Comparison of ENCODE assay signal across 25 cellular contexts in genomic region chr13:79361299-79361698, GRCh38. TPM values are rescaled to one million over a fixed set of nuclear protein-coding genes. Genes with fewer than 3 reads are reported as not detected.
DNase-seq lines count a peak whose midpoint lies in the region; ATAC-seq and TF ChIP-seq lines count a peak whose summit lies in the region.
"Had no signal": no experiment of that assay in that cellular context is flagged by ENCODE, and none has a peak within 500 bp of the region (broad histone marks: within the 10 kb centered on the region; RNA-seq: fewer than 3 reads in every experiment).

No MANE protein-coding gene starts in this region.

- no peaks in the 10 kb centered on the region for H3K9me3 ChIP-seq in CD4-positive, alpha-beta T cell (ENCODE audit: control insufficient read depth, low read length)
- H3K9me3 ChIP-seq: HAP-1, testis, vagina had no signal

- H3K4me3 Mint-ChIP-seq in CD4-positive, alpha-beta T cell: no peak overlapping the region
- H3K4me3 Mint-ChIP-seq in Calu3 (ENCODE audit: low read depth, unreplicated experiment): no peak overlapping the region
- no peak overlapping the region for H3K4me3 Mint-ChIP-seq in nephron progenitor cell

- peaks cover 93% of the 10 kb centered on the region for H3K36me3 Mint-ChIP-seq in CD4-positive, alpha-beta T cell (ENCODE audit: low read depth)
- H3K36me3 Mint-ChIP-seq in Calu3 (ENCODE audit: insufficient read depth, unreplicated experiment) (no peaks in the 10 kb centered on the region), nephron progenitor cell (ENCODE audit: low read depth) (peaks cover 67% of the 10 kb centered on the region)

- no peak for ATAC-seq in CD4-positive, alpha-beta T cell (ENCODE audit: poor library complexity)

- intact Hi-C loops in CD4-positive, alpha-beta T cell (cut with DNase I, micrococcal nuclease): no loop called here
- intact Hi-C loops in Calu3 (cut with micrococcal nuclease; ENCODE audit: unreplicated experiment): no loop called here

- POLR2A ChIA-PET in CD4-positive, alpha-beta T cell (lab: Charles Lee): interaction anchor here (0.6 kb wide), 1 partner anchor 59 kb away, joined by 4 read pairs; no protein-coding TSS in a partner anchor
- POLR2A ChIA-PET in RWPE1 (lab: Yijun Ruan, JAX; ENCODE audit: low non-redundant PET): no interaction called here

- no peaks in the 10 kb centered on the region for H3K27me3 ChIP-seq in CD4-positive, alpha-beta T cell (ENCODE audit: control insufficient read depth, insufficient read depth, low read length)
- H3K27me3 ChIP-seq: testis, vagina had no signal

- no peaks in the 10 kb centered on the region for H3K9me3 Mint-ChIP-seq in CD4-positive, alpha-beta T cell
- H3K9me3 Mint-ChIP-seq in Calu3 (ENCODE audit: low read depth, unreplicated experiment): no peaks in the 10 kb centered on the region
- no peaks in the 10 kb centered on the region for H3K9me3 Mint-ChIP-seq in nephron progenitor cell

- CTCF ChIA-PET in CD4-positive, alpha-beta T cell (lab: Charles Lee): no interaction called here
- CTCF ChIA-PET in Calu3 (lab: Charles Lee) (no interaction called here), RWPE1 (lab: Yijun Ruan, JAX) (interaction anchor here (0.7 kb wide), 1 partner anchor 190 kb away, joined by 4 read pairs; no protein-coding TSS in a partner anchor)

- H3K27me3 Mint-ChIP-seq in CD4-positive, alpha-beta T cell: no peaks in the 10 kb centered on the region
- no peaks in the 10 kb centered on the region for H3K27me3 Mint-ChIP-seq in Calu3 (ENCODE audit: unreplicated experiment)
- no peaks in the 10 kb centered on the region for H3K27me3 Mint-ChIP-seq in nephron progenitor cell (ENCODE audit: low read depth, poor library complexity)

- BruUV-seq in Calu3 (replicated peaks; lab: Mats Ljungman, UMichigan): no TSS peak

- no peak for DNase-seq in CD4-positive, alpha-beta T cell
- DNase-seq in Calu3 (no peak), amniotic epithelial cell (ENCODE audit: low read depth) (peak; percentile 32), nephron progenitor cell (no peak), NCI-H446 (lab: John Stamatoyannopoulos, UW) (no peak), RWPE1 (ENCODE audit: low spot score) (no peak), SK-N-DZ (ENCODE audit: low spot score) (no peak)
- DNase-seq: activated CD4-positive, alpha-beta T cell treated with anti-CD3 and anti-CD28 coated beads, Interleukin-2, amount 50 U/mL, for 4 hours; activated CD8-positive, alpha-beta memory T cell treated with anti-CD3 and anti-CD28 coated beads, Interleukin-2, amount 50 U/mL, for 48 hours; activated naive CD4-positive, alpha-beta T cell; anterior cingulate cortex; caudate nucleus; dermis blood vessel endothelial cell; DMS 273 treated with DMSO at 0.1 percent for 48 hours; NCI-H1092; NCI-H187 treated with DMSO at 0.1 percent for 48 hours; nucleus accumbens; T-helper 2 cell; testis had no signal

- peaks cover 20% of the 10 kb centered on the region for H3K4me1 Mint-ChIP-seq in CD4-positive, alpha-beta T cell (ENCODE audit: low read depth)
- H3K4me1 Mint-ChIP-seq in Calu3 (ENCODE audit: low read depth, unreplicated experiment): peaks cover 9% of the 10 kb centered on the region
- H3K4me1 Mint-ChIP-seq in nephron progenitor cell: no peaks in the 10 kb centered on the region

- H3K27ac ChIP-seq in CD4-positive, alpha-beta T cell (ENCODE audit: low read depth, low read length): no peak overlapping the region
- H3K27ac ChIP-seq in RWPE1: no peak overlapping the region
- H3K27ac ChIP-seq: C4-2B, HL-60, skin epidermis, testis, vagina, VCaP had no signal

- TF ChIP-seq CTCF in CD4-positive, alpha-beta T cell (IDR thresholded peaks at IDR 0.05): no peak
- TF ChIP-seq CTCF in Calu3 (IDR thresholded peaks at IDR 0.05; ENCODE audit: unreplicated experiment) (no peak), nephron progenitor cell (IDR thresholded peaks at IDR 0.05) (no peak), RWPE1 (conservative IDR thresholded peaks at IDR 0.05; ENCODE audit: low read depth) (no peak)

- H3K27ac Mint-ChIP-seq in CD4-positive, alpha-beta T cell: peak overlapping the region; percentile 8
- H3K27ac Mint-ChIP-seq in Calu3 (ENCODE audit: unreplicated experiment): peak overlapping the region; percentile 33
- H3K27ac Mint-ChIP-seq in nephron progenitor cell: peak overlapping the region; percentile 3

RNA-seq across cellular contexts. Expression of gene RBM26, which starts 44.8 kb away (rescaled TPM):
- 10 to 100 TPM; 67.3 to 68.0 TPM for total RNA-seq in CD4-positive, alpha-beta T cell
- 18.9 and 19.2 TPM in 2 replicates for total RNA-seq in Calu3 (2022)
- polyA plus RNA-seq in SK-N-DZ (2014; cell fraction: cytosol; rRNA removed): 40.1 and 52.0 TPM in 2 replicates
- polyA plus RNA-seq in SK-N-DZ (2014; cell fraction: nucleus; rRNA removed): 96.3 and 128 TPM in 2 replicates
